9 cellular contexts compared by ENCODE assay signal in genomic region chr14:71324767-71325272, GRCh38. TPM values are rescaled to one million over a fixed set of nuclear protein-coding genes. Genes with fewer than 3 reads are reported as not detected.
DNase-seq lines count a peak whose midpoint lies in the region; ATAC-seq and TF ChIP-seq lines count a peak whose summit lies in the region.
"Had no signal": no experiment of that assay in that cellular context is flagged by ENCODE, and none has a peak within 500 bp of the region (broad histone marks: within the 10 kb centered on the region; RNA-seq: fewer than 3 reads in every experiment).

No MANE protein-coding gene starts in this region.

- no peak for TF ChIP-seq POLR2A in esophagus squamous epithelium (IDR thresholded peaks at IDR 0.05)

- H3K4me3 ChIP-seq in epithelial cell of esophagus (ENCODE audit: low read length) (no peak overlapping the region), MG63 (no peak overlapping the region), esophagus squamous epithelium (no peak overlapping the region)
- H3K4me3 ChIP-seq: A549 had no signal

- no peak for TF ChIP-seq CTCF in epithelial cell of esophagus (IDR thresholded peaks at IDR 0.05; ENCODE audit: insufficient read depth, low read depth, low read length, missing control alignments)
- TF ChIP-seq CTCF in esophagus squamous epithelium (IDR thresholded peaks at IDR 0.05), result no peak

- DNase-seq in NCI-H510A treated with DMSO at 0.1 percent for 48 hours (lab: John Stamatoyannopoulos, UW) (peak; percentile 19), NCI-H510A (lab: John Stamatoyannopoulos, UW) (no peak), T-helper 22 cell (ENCODE audit: low read depth) (peak; percentile 43), epithelial cell of esophagus (ENCODE audit: low read depth) (peak; percentile 61), MG63 (no peak), esophagus squamous epithelium (lab: John Stamatoyannopoulos, UW) (no peak)
- DNase-seq in stimulated activated naive CD4-positive, alpha-beta T cell (lab: John Stamatoyannopoulos, UW), result peak in 5 of 6 experiments; percentile 28 to 33 (median 31)

- no peak overlapping the region for H3K27ac ChIP-seq in esophagus squamous epithelium
- H3K27ac ChIP-seq: A549 had no signal

- ATAC-seq in GM21360 (IDR thresholded peaks at IDR 0.05; ENCODE audit: unreplicated experiment), result no peak
- ATAC-seq: A549 had no signal

- no peaks in the 10 kb centered on the region for H3K27me3 ChIP-seq in MG63
- no peaks in the 10 kb centered on the region for H3K27me3 ChIP-seq in esophagus squamous epithelium

- H3K9me3 ChIP-seq in MG63, result no peaks in the 10 kb centered on the region
- H3K9me3 ChIP-seq in esophagus squamous epithelium, result no peaks in the 10 kb centered on the region
- H3K9me3 ChIP-seq: A549 had no signal

- intact Hi-C loops in esophagus squamous epithelium (cut with DNase I), result no loop called here

- 58 to 60% methylated on average over 6 of the region's 6 CpGs for WGBS in esophagus squamous epithelium, 2 donors

- H3K4me1 ChIP-seq in esophagus squamous epithelium, result peaks cover 0 to 48% (median 11%) of the 10 kb centered on the region in 3 donors

- no peaks in the 10 kb centered on the region for H3K36me3 ChIP-seq in MG63
- H3K36me3 ChIP-seq in esophagus squamous epithelium, result no peaks in the 10 kb centered on the region

RNA-seq across cellular contexts. Expression of gene SIPA1L1, which starts 4.5 kb away (rescaled TPM):
- 3.0 TPM in 2 replicates for total RNA-seq in MG63 (2014; rRNA removed; shearing (Covaris generic); ENCODE audit: low replicate concordance)
- total RNA-seq in esophagus squamous epithelium, result 10 to 100 TPM; 22.7 to 54.4 (median 32.3) TPM

Comparison
In these comparisons a context has a peak if more than half of its experiments do, and no peak if none do; other contexts are left out.
1. DNase-seq: peak in NCI-H510A treated with DMSO at 0.1 percent for 48 hours (single experiment), T-helper 22 cell (single experiment), epithelial cell of esophagus (single experiment) and stimulated activated naive CD4-positive, alpha-beta T cell (5 of 6); none in NCI-H510A (single experiment), MG63 (single experiment) and esophagus squamous epithelium (single experiment).